11 cellular contexts compared by ENCODE assay signal in genomic region chr1:208475951-208476824, GRCh38.
A peak's percentile ranks its signal among the peaks of the same experiment; 100 is the strongest.
DNase-seq lines count a peak whose midpoint lies in the region; ATAC-seq and TF ChIP-seq lines count a peak whose summit lies in the region.
"Had no signal": no experiment of that assay in that cellular context is flagged by ENCODE, and none has a peak within 500 bp of the region (broad histone marks: within the 10 kb centered on the region; RNA-seq: fewer than 3 reads in every experiment).

No MANE protein-coding gene starts in this region.

- no peak for TF ChIP-seq EP300 in suprapubic skin (IDR thresholded peaks at IDR 0.05)

- WGBS in lung, 2 donors: 53 to 67% methylated on average over 5 of the region's 5 CpGs
- 72% methylated on average over 5 of the region's 5 CpGs for whole genome bisulfite sequencing in suprapubic skin

- TF ChIP-seq POLR2A in suprapubic skin (IDR thresholded peaks at IDR 0.05): no peak

- peak; percentile 53 for DNase-seq in ACHN
- peak; percentile 5 for DNase-seq in NCI-H1105 treated with DMSO at 0.1 percent for 48 hours (lab: John Stamatoyannopoulos, UW)
- DNase-seq in ecto neural progenitor cell (ENCODE audit: low spot score): peak; percentile 73
- no peak for DNase-seq in lung (ENCODE audit: low spot score)
- no peak for DNase-seq in NCI-H345 treated with DMSO at 0.1 percent for 48 hours (lab: John Stamatoyannopoulos, UW; ENCODE audit: unreplicated experiment)
- no peak for DNase-seq in OCI-M2 (lab: John Stamatoyannopoulos, UW; ENCODE audit: unreplicated experiment)
- DNase-seq in ascending aorta (ENCODE audit: low spot score in 2 of 2): no peak
- no peak for DNase-seq in suprapubic skin (ENCODE audit: low spot score in 2 of 2)
- DNase-seq: CD4-positive, alpha-beta T cell; NCI-H748 treated with DMSO at 0.1 percent for 48 hours had no signal

- H3K4me3 ChIP-seq in lung (no peak overlapping the region), ascending aorta (no peak overlapping the region), suprapubic skin (no peak overlapping the region)

- H3K36me3 ChIP-seq in lung (ENCODE audit: control insufficient read depth in 2 of 2, insufficient read depth in 2 of 2, low read length in 2 of 2) (no peaks in the 10 kb centered on the region), ascending aorta (no peaks in the 10 kb centered on the region), suprapubic skin (no peaks in the 10 kb centered on the region)

- H3K9me3 ChIP-seq in lung (ENCODE audit: control insufficient read depth in 2 of 2, insufficient read depth in 1 of 2, low read length in 1 of 2) (no peaks in the 10 kb centered on the region), ascending aorta (no peaks in the 10 kb centered on the region), suprapubic skin (no peaks in the 10 kb centered on the region)

- peaks cover 4% of the 10 kb centered on the region in 2 donors for H3K4me1 ChIP-seq in lung (ENCODE audit: control insufficient read depth in 2 of 2, insufficient read depth in 2 of 2, low read length in 2 of 2)
- H3K4me1 ChIP-seq in ascending aorta: no peaks in the 10 kb centered on the region
- H3K4me1 ChIP-seq in suprapubic skin: peaks cover 9% of the 10 kb centered on the region

- in situ Hi-C loops in ACHN (cut with HindIII; ENCODE audit: low pct_ligation_motif_present, low pct_unique_long_range_greater_than_20kb, low sequenced_read_pairs): no loop called here

- intact Hi-C loops in ascending aorta (cut with DNase I): no loop called here

- H3K27ac ChIP-seq in lung (ENCODE audit: low read depth in 1 of 2, low read length in 1 of 2) (peak overlapping the region; percentile 1 to 22), ascending aorta (no peak overlapping the region), suprapubic skin (no peak overlapping the region)

- ATAC-seq in lung (ENCODE audit: insufficient read depth, low FRiP score): peak; percentile 64
- ATAC-seq: activated CD4-positive, CD25-positive, alpha-beta regulatory T cell treated with anti-CD3 and anti-CD28 coated beads, Interleukin-2, amount 50 U/mL, for 24 hours had no signal

- no peaks in the 10 kb centered on the region for H3K27me3 ChIP-seq in lung (ENCODE audit: control insufficient read depth, insufficient read depth)
- H3K27me3 ChIP-seq in ascending aorta: no peaks in the 10 kb centered on the region
- no peaks in the 10 kb centered on the region for H3K27me3 ChIP-seq in suprapubic skin

- TF ChIP-seq CTCF in lung (IDR thresholded peaks at IDR 0.05; ENCODE audit: control extremely low read depth, extremely low read depth): no peak
- peak in 1 of 3 experiments; percentile 16 for TF ChIP-seq CTCF in ascending aorta (IDR thresholded peaks at IDR 0.05)
- TF ChIP-seq CTCF in suprapubic skin (IDR thresholded peaks at IDR 0.05): no peak

Comparison
In these comparisons a context has a peak if more than half of its experiments do, and no peak if none do; other contexts are left out.
1. DNase-seq: peak in ACHN (single experiment), NCI-H1105 treated with DMSO at 0.1 percent for 48 hours (single experiment) and ecto neural progenitor cell (single experiment); none in lung (single experiment), NCI-H345 treated with DMSO at 0.1 percent for 48 hours (single experiment), OCI-M2 (single experiment), ascending aorta (0 of 2) and suprapubic skin (0 of 2).
2. H3K27ac ChIP-seq: peak in lung (2 of 2); none in ascending aorta (0 of 2) and suprapubic skin (single experiment).